ENCODE assay signal across 9 cellular contexts in genomic region chr15:91099616-91100560, GRCh38. TPM values are rescaled to one million over a fixed set of nuclear protein-coding genes. Genes with fewer than 3 reads are reported as not detected.
A peak's percentile ranks its signal among the peaks of the same experiment; 100 is the strongest.
DNase-seq lines count a peak whose midpoint lies in the region; ATAC-seq and TF ChIP-seq lines count a peak whose summit lies in the region.
"Had no signal": no experiment of that assay in that cellular context is flagged by ENCODE, and none has a peak within 500 bp of the region (broad histone marks: within the 10 kb centered on the region; RNA-seq: fewer than 3 reads in every experiment).

TSS of gene SV2B (plus strand) at chr15:91100257. CDS start at chr15:91226264, 126,007 bp downstream.

- H3K27ac ChIP-seq in CD8-positive, alpha-beta T cell (ENCODE audit: low read depth, low read length) = no peak within 1 kb of the TSS

- TF ChIP-seq CTCF in CD8-positive, alpha-beta T cell (IDR thresholded peaks at IDR 0.05) = no peak

- peaks cover 16% of the 10 kb centered on the region for H3K4me1 ChIP-seq in CD8-positive, alpha-beta T cell (ENCODE audit: insufficient read depth, low read length)

- H3K27me3 Mint-ChIP-seq in CD8-positive, alpha-beta T cell (ENCODE audit: low read depth) = peaks cover 73% of the 10 kb centered on the region
- H3K27me3 Mint-ChIP-seq in naive B cell = peaks cover 68 to 95% (median 68%) of the 10 kb centered on the region in 3 donors
- peaks cover 93% of the 10 kb centered on the region for H3K27me3 Mint-ChIP-seq in stimulated activated naive CD8-positive, alpha-beta T cell treated with anti-CD3 and anti-CD28 coated beads, Interleukin-15, amount 100 ng/mL, for 72 hours

- CTCF ChIA-PET in CD8-positive, alpha-beta T cell (lab: Charles Lee) = interaction anchor here (0.8 to 2.0 kb wide), 3 partner anchors 13 to 148 kb away, joined by 3 to 6 read pairs (median 3); no protein-coding TSS in a partner anchor

- peak; percentile 63 for ATAC-seq in CD8-positive, alpha-beta T cell
- ATAC-seq in GM21529 (IDR thresholded peaks at IDR 0.05; ENCODE audit: unreplicated experiment) (peak; percentile 64), esophagus mucosa (peak; percentile 66), naive B cell (ENCODE audit: low read depth in 2 of 2) (peak; percentile 78 to 82)
- peak; percentile 88 for ATAC-seq in stimulated activated naive CD8-positive, alpha-beta T cell treated with anti-CD3 and anti-CD28 coated beads, Interleukin-15, amount 100 ng/mL, for 72 hours

- H3K27ac Mint-ChIP-seq in CD8-positive, alpha-beta T cell = no peak within 1 kb of the TSS
- H3K27ac Mint-ChIP-seq in naive B cell = peak within 1 kb of the TSS in 3 of 6 donors; percentile 52 to 86 (median 81)
- peak within 1 kb of the TSS; percentile 49 to 69 for H3K27ac Mint-ChIP-seq in stimulated activated naive CD8-positive, alpha-beta T cell treated with anti-CD3 and anti-CD28 coated beads, Interleukin-15, amount 100 ng/mL, for 72 hours

- peaks cover 2% of the 10 kb centered on the region for H3K9me3 Mint-ChIP-seq in CD8-positive, alpha-beta T cell
- H3K9me3 Mint-ChIP-seq in naive B cell = peaks cover 0 to 3% (median 0%) of the 10 kb centered on the region in 7 donors
- H3K9me3 Mint-ChIP-seq in stimulated activated naive CD8-positive, alpha-beta T cell treated with anti-CD3 and anti-CD28 coated beads, Interleukin-15, amount 100 ng/mL, for 72 hours = no peaks in the 10 kb centered on the region

- H3K4me1 Mint-ChIP-seq in CD8-positive, alpha-beta T cell (ENCODE audit: low read depth) = peaks cover 20% of the 10 kb centered on the region
- peaks cover 18 to 28% (median 22%) of the 10 kb centered on the region in 3 donors for H3K4me1 Mint-ChIP-seq in naive B cell
- peaks cover 23% of the 10 kb centered on the region for H3K4me1 Mint-ChIP-seq in stimulated activated naive CD8-positive, alpha-beta T cell treated with anti-CD3 and anti-CD28 coated beads, Interleukin-15, amount 100 ng/mL, for 72 hours

- no peaks in the 10 kb centered on the region for H3K36me3 ChIP-seq in CD8-positive, alpha-beta T cell (ENCODE audit: insufficient read depth, low read length)

- intact Hi-C loops in CD8-positive, alpha-beta T cell (cut with DNase I, micrococcal nuclease) = no loop called here

- peak within 1 kb of the TSS; percentile 83 for H3K4me3 Mint-ChIP-seq in CD8-positive, alpha-beta T cell
- H3K4me3 Mint-ChIP-seq in naive B cell = peak within 1 kb of the TSS; percentile 69 to 92 (median 88)
- H3K4me3 Mint-ChIP-seq in stimulated activated naive CD8-positive, alpha-beta T cell treated with anti-CD3 and anti-CD28 coated beads, Interleukin-15, amount 100 ng/mL, for 72 hours = peak within 1 kb of the TSS; percentile 88 to 91

- peak within 1 kb of the TSS; percentile 56 for H3K4me3 ChIP-seq in CD8-positive, alpha-beta T cell (ENCODE audit: low read depth, low read length)

- H3K36me3 Mint-ChIP-seq in CD8-positive, alpha-beta T cell = no peaks in the 10 kb centered on the region
- no peaks in the 10 kb centered on the region for H3K36me3 Mint-ChIP-seq in naive B cell

- no peaks in the 10 kb centered on the region for H3K9me3 ChIP-seq in CD8-positive, alpha-beta T cell (ENCODE audit: low read length)

- DNase-seq in CD8-positive, alpha-beta T cell = peak in 6 of 7 experiments; percentile 16 to 63 (median 27)
- peak; percentile 57 for DNase-seq in NCI-H2171 (lab: John Stamatoyannopoulos, UW)
- DNase-seq in activated T-cell treated with anti-CD3 and anti-CD28 coated beads for 24 hours (ENCODE audit: low read depth) = peak; percentile 35
- peak; percentile 21 for DNase-seq in naive B cell
- peak; percentile 57 to 61 for DNase-seq in stimulated activated naive CD8-positive, alpha-beta T cell treated with anti-CD3 and anti-CD28 coated beads, Interleukin-15, amount 100 ng/mL, for 72 hours
- no peak for DNase-seq in DMS153 (lab: John Stamatoyannopoulos, UW)

- POLR2A ChIA-PET in CD8-positive, alpha-beta T cell (lab: Charles Lee) = no interaction called here

- H3K27me3 ChIP-seq in CD8-positive, alpha-beta T cell (ENCODE audit: insufficient read depth, low read length) = peaks cover 12% of the 10 kb centered on the region

RNA-seq across cellular contexts. Expression of gene SV2B, which starts in this region (rescaled TPM):
- not detected for total RNA-seq in CD8-positive, alpha-beta T cell
- total RNA-seq in esophagus mucosa = 0.28 TPM
- polyA plus RNA-seq in naive B cell (ENCODE audit: low read depth in 6 of 6) = under 1 TPM in 2 of 6 donors, not detected in 4; 0.04 to 0.12 TPM
- total RNA-seq: LHCN-M2 had no signal

Comparison
In these comparisons a context has a peak if more than half of its experiments do, and no peak if none do; other contexts are left out.
1. Peak in DNase-seq, ATAC-seq and H3K4me3 ChIP-seq in CD8-positive, alpha-beta T cell; RNA of the gene not detected or under 1 TPM.
2. Peak in ATAC-seq in esophagus mucosa; RNA of the gene not detected or under 1 TPM.
3. Peak in DNase-seq and ATAC-seq in naive B cell; RNA of the gene not detected or under 1 TPM.